23 cellular contexts compared by ENCODE assay signal in the genomic region with DNA sequence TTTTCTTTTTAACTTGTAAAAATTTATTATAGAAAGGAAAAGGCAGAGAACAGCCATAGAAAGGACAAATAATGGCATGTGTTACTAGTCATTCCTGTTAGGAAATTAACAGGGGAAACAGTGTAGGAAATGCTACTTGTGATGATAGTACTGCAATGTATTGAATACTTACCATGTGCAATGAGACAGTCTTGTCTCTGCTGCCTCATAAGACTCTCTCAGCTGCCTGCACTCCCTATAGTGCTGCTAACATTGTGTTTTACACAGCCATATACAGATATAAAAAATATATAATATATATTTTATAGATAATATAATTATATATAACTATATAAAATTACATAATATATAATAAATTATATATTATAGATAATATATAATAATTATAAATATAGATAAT.
"Had no signal": no experiment of that assay in that cellular context is flagged by ENCODE, and none has a peak within 500 bp of the region (broad histone marks: within the 10 kb centered on the region; RNA-seq: fewer than 3 reads in every experiment).

No MANE protein-coding gene starts in this region.

- ATAC-seq: activated CD4-positive, CD25-positive, alpha-beta regulatory T cell treated with anti-CD3 and anti-CD28 coated beads, Interleukin-2, amount 50 U/mL, for 24 hours; activated naive CD8-positive, alpha-beta T cell treated with anti-CD3 and anti-CD28 coated beads, Interleukin-2, amount 50 U/mL, for 24 hours; body of pancreas had no signal

- H3K27me3 Mint-ChIP-seq: IgD-negative memory B cell had no signal

- DNase-seq: activated CD4-positive, alpha-beta T cell treated with anti-CD3 and anti-CD28 coated beads for 48 hours; activated CD4-positive, alpha-beta T cell treated with anti-CD3 and anti-CD28 coated beads, Interleukin-2, amount 50 U/mL, for 48 hours; activated gamma-delta T cell treated with Interleukin-2 at 50 U/mL for 16 hours; activated naive CD4-positive, alpha-beta T cell treated with anti-CD3 and anti-CD28 coated beads, Interleukin-2, amount 50 U/mL, for 16 hours; activated naive CD8-positive, alpha-beta T cell treated with anti-CD3 and anti-CD28 coated beads, Interleukin-2, amount 50 U/mL, for 24 hours; activated T-cell treated with anti-CD3 and anti-CD28 coated beads for 4 hours; activated T-cell treated with anti-CD3 and anti-CD28 coated beads, Interleukin-2, amount 50 U/mL, for 48 hours; amniotic stem cell; body of pancreas; central memory CD4-positive, alpha-beta T cell; NCI-H1092; NCI-H1417; NCI-H1694; NCI-H2029; NCI-H2107; NCI-H510A treated with DMSO at 0.1 percent for 48 hours; NCI-H748 treated with DMSO at 0.1 percent for 48 hours; PC-9; SHP77 treated with DMSO at 0.1 percent for 48 hours had no signal

- H3K4me1 Mint-ChIP-seq: activated naive CD8-positive, alpha-beta T cell treated with anti-CD3 and anti-CD28 coated beads, Interleukin-2, amount 50 U/mL, for 24 hours; IgD-negative memory B cell had no signal

- H3K36me3 Mint-ChIP-seq: IgD-negative memory B cell had no signal

- H3K27ac Mint-ChIP-seq: activated naive CD8-positive, alpha-beta T cell treated with anti-CD3 and anti-CD28 coated beads, Interleukin-2, amount 50 U/mL, for 24 hours; activated T-helper 2 cell treated with anti-CD3 and anti-CD28 coated beads, Interferon-gamma antibody, Interleukin-2, Interleukin-4, amounts not matched to agents 10 μg/mL and 5 μg/mL and 100 μg/mL, durations not matched to agents 14 hours and 24 hours and 36 hours; IgD-negative memory B cell; T-helper 1 cell treated with Interleukin-12 subunit alpha and Interleukin-12 subunit beta and Interleukin-4 antibody, amounts not matched to agents 30 μg/mL and 1 μg/mL, for 36 hours had no signal

- H3K4me3 Mint-ChIP-seq: activated naive CD8-positive, alpha-beta T cell treated with anti-CD3 and anti-CD28 coated beads, Interleukin-2, amount 50 U/mL, for 24 hours; IgD-negative memory B cell; T-helper 1 cell treated with Interleukin-12 subunit alpha and Interleukin-12 subunit beta and Interleukin-4 antibody, amounts not matched to agents 30 μg/mL and 1 μg/mL, for 36 hours had no signal
